ENCODE assay signal across 1 cellular context in the genomic region with DNA sequence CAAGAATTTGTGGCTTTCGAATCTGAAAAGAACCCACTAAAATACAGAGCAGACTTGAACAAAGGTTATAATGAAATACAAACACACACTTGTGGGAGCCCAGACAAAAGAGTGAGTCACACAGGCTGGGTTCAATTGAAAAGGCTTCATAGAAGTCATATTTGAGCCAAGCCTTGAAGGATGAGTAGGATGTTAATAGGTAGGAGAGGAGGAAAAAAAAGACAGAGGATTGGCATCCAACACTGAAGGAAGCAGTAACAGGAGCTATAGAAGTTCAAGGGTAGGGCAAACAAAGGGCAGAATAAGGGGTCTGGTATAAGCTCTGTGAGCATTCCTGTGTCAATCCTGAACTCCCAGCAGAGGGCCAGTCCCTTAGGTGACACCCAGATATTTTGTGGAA.
TF ChIP-seq lines count a peak whose summit lies in the region.

No MANE protein-coding gene starts in this region.

TF ChIP-seq in GM23338, 12 proteins besides CTCF, POLR2A, EP300 and RAD21 (continued from another document):
- TF ChIP-seq, protein P1, sequence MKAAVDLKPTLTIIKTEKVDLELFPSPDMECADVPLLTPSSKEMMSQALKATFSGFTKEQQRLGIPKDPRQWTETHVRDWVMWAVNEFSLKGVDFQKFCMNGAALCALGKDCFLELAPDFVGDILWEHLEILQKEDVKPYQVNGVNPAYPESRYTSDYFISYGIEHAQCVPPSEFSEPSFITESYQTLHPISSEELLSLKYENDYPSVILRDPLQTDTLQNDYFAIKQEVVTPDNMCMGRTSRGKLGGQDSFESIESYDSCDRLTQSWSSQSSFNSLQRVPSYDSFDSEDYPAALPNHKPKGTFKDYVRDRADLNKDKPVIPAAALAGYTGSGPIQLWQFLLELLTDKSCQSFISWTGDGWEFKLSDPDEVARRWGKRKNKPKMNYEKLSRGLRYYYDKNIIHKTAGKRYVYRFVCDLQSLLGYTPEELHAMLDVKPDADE (IDR thresholded peaks at IDR 0.05), result no peak
- TF ChIP-seq JUNB (IDR thresholded peaks at IDR 0.05; ENCODE audit: unreplicated experiment) (no peak), EZH2phosphoT487 (IDR thresholded peaks at IDR 0.05; ENCODE audit: unreplicated experiment) (no peak)
- TF ChIP-seq, protein P2, sequence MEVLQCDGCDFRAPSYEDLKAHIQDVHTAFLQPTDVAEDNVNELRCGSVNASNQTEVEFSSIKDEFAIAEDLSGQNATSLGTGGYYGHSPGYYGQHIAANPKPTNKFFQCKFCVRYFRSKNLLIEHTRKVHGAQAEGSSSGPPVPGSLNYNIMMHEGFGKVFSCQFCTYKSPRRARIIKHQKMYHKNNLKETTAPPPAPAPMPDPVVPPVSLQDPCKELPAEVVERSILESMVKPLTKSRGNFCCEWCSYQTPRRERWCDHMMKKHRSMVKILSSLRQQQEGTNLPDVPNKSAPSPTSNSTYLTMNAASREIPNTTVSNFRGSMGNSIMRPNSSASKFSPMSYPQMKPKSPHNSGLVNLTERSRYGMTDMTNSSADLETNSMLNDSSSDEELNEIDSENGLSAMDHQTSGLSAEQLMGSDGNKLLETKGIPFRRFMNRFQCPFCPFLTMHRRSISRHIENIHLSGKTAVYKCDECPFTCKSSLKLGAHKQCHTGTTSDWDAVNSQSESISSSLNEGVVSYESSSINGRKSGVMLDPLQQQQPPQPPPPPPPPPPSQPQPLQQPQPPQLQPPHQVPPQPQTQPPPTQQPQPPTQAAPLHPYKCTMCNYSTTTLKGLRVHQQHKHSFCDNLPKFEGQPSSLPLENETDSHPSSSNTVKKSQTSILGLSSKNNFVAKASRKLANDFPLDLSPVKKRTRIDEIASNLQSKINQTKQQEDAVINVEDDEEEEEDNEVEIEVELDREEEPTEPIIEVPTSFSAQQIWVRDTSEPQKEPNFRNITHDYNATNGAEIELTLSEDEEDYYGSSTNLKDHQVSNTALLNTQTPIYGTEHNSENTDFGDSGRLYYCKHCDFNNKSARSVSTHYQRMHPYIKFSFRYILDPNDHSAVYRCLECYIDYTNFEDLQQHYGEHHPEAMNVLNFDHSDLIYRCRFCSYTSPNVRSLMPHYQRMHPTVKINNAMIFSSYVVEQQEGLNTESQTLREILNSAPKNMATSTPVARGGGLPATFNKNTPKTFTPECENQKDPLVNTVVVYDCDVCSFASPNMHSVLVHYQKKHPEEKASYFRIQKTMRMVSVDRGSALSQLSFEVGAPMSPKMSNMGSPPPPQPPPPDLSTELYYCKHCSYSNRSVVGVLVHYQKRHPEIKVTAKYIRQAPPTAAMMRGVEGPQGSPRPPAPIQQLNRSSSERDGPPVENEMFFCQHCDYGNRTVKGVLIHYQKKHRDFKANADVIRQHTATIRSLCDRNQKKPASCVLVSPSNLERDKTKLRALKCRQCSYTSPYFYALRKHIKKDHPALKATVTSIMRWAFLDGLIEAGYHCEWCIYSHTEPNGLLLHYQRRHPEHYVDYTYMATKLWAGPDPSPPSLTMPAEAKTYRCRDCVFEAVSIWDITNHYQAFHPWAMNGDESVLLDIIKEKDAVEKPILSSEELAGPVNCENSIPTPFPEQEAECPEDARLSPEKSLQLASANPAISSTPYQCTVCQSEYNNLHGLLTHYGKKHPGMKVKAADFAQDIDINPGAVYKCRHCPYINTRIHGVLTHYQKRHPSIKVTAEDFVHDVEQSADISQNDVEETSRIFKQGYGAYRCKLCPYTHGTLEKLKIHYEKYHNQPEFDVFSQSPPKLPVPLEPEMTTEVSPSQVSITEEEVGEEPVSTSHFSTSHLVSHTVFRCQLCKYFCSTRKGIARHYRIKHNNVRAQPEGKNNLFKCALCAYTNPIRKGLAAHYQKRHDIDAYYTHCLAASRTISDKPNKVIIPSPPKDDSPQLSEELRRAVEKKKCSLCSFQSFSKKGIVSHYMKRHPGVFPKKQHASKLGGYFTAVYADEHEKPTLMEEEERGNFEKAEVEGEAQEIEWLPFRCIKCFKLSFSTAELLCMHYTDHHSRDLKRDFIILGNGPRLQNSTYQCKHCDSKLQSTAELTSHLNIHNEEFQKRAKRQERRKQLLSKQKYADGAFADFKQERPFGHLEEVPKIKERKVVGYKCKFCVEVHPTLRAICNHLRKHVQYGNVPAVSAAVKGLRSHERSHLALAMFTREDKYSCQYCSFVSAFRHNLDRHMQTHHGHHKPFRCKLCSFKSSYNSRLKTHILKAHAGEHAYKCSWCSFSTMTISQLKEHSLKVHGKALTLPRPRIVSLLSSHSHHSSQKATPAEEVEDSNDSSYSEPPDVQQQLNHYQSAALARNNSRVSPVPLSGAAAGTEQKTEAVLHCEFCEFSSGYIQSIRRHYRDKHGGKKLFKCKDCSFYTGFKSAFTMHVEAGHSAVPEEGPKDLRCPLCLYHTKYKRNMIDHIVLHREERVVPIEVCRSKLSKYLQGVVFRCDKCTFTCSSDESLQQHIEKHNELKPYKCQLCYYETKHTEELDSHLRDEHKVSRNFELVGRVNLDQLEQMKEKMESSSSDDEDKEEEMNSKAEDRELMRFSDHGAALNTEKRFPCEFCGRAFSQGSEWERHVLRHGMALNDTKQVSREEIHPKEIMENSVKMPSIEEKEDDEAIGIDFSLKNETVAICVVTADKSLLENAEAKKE (CRISPR knock-in tag; IDR thresholded peaks at IDR 0.05), result no peak
- TF ChIP-seq, protein P3, sequence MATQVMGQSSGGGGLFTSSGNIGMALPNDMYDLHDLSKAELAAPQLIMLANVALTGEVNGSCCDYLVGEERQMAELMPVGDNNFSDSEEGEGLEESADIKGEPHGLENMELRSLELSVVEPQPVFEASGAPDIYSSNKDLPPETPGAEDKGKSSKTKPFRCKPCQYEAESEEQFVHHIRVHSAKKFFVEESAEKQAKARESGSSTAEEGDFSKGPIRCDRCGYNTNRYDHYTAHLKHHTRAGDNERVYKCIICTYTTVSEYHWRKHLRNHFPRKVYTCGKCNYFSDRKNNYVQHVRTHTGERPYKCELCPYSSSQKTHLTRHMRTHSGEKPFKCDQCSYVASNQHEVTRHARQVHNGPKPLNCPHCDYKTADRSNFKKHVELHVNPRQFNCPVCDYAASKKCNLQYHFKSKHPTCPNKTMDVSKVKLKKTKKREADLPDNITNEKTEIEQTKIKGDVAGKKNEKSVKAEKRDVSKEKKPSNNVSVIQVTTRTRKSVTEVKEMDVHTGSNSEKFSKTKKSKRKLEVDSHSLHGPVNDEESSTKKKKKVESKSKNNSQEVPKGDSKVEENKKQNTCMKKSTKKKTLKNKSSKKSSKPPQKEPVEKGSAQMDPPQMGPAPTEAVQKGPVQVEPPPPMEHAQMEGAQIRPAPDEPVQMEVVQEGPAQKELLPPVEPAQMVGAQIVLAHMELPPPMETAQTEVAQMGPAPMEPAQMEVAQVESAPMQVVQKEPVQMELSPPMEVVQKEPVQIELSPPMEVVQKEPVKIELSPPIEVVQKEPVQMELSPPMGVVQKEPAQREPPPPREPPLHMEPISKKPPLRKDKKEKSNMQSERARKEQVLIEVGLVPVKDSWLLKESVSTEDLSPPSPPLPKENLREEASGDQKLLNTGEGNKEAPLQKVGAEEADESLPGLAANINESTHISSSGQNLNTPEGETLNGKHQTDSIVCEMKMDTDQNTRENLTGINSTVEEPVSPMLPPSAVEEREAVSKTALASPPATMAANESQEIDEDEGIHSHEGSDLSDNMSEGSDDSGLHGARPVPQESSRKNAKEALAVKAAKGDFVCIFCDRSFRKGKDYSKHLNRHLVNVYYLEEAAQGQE (IDR thresholded peaks at IDR 0.05; ENCODE audit: unreplicated experiment), result no peak
